In genomic region chr7:1018334-1018695, GRCh38 we compare ENCODE assay signal across 2 cellular contexts.
TF ChIP-seq lines count a peak whose summit lies in the region.

No MANE protein-coding gene starts in this region.

TF ChIP-seq in HCT116, 20 proteins besides CTCF, POLR2A, EP300 and RAD21:
- TF ChIP-seq FOSL1 (IDR thresholded peaks at IDR 0.05; ENCODE audit: low read depth), result no peak
- TF ChIP-seq POLR2AphosphoS5 (IDR thresholded peaks at IDR 0.05; ENCODE audit: low read depth, low read length), result peak; percentile 17; the same call in 1 of the 2 replicates

TF ChIP-seq in K562, 482 proteins besides CTCF, POLR2A, EP300 and RAD21:
- TF ChIP-seq USF2 (CRISPR knock-in tag; IDR thresholded peaks at IDR 0.05), result no peak
- no peak for TF ChIP-seq ATF3 (IDR thresholded peaks at IDR 0.05)
- TF ChIP-seq ATF3 (CRISPR knock-in tag; conservative IDR thresholded peaks at IDR 0.05), result no peak
- peak; percentile 40 for TF ChIP-seq HMGN3 (IDR thresholded peaks at IDR 0.05; ENCODE audit: borderline replicate concordance, extremely low read depth, insufficient read length, low read depth, low read length)
